ENCODE assay signal across 15 cellular contexts in the genomic region with DNA sequence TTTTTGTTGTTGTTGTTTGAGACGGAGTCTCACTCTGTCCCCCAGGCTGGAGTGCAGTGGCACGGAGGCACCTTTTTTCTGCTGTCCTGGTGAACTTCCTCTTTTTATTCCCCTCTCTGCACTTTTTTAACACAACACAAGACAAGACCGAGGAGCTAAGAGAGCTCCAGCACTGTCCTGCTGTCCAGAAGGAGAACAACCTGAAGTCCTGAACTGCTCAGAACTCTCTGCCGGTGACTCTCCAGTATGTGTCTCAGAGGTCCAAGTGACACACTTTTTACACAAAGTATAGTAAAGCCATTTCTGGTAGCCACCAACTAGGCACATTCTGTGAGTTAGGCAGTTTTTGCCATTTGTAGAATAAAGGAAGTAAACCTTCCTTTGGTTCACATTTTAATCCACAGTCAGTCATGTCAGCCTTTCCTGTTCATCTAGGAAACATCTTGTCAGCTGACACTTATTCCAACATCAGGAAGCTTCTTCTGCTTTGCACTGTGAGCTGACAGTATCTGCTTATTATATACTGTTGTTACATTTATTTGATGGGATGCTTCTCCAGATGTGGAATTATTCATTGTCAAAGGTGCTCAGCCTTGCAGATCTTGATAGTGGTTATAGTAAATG.
A peak's percentile ranks its signal among the peaks of the same experiment; 100 is the strongest.
DNase-seq lines count a peak whose midpoint lies in the region; ATAC-seq and TF ChIP-seq lines count a peak whose summit lies in the region.
"Had no signal": no experiment of that assay in that cellular context is flagged by ENCODE, and none has a peak within 500 bp of the region (broad histone marks: within the 10 kb centered on the region; RNA-seq: fewer than 3 reads in every experiment).

No MANE protein-coding gene starts in this region.

- H3K36me3 Mint-ChIP-seq in dendritic cell treated with granulocyte-macrophage colony-stimulating factor and Interleukin-4, amounts not matched to agents 40 ng/mL and 50 ng/mL, for 4 days (ENCODE audit: low read depth): no peaks in the 10 kb centered on the region
- no peaks in the 10 kb centered on the region for H3K36me3 Mint-ChIP-seq in stimulated activated memory B cell treated with anti-CD40 and anti-IgM and Interleukin-4, amounts not matched to agents 10 μg/mL and 1 μg/mL and 100 μg/mL, for 72 hours

- intact Hi-C loops in dendritic cell treated with granulocyte-macrophage colony-stimulating factor and Interleukin-4, amounts not matched to agents 40 ng/mL and 50 ng/mL, for 4 days (cut with micrococcal nuclease): no loop called here

- no peaks in the 10 kb centered on the region for H3K27me3 Mint-ChIP-seq in dendritic cell treated with granulocyte-macrophage colony-stimulating factor and Interleukin-4, amounts not matched to agents 40 ng/mL and 50 ng/mL, for 4 days
- no peaks in the 10 kb centered on the region for H3K27me3 Mint-ChIP-seq in stimulated activated memory B cell treated with anti-CD40 and anti-IgM and Interleukin-4, amounts not matched to agents 10 μg/mL and 1 μg/mL and 100 μg/mL, for 72 hours

- peak overlapping the region; percentile 67 for H3K27ac Mint-ChIP-seq in dendritic cell treated with granulocyte-macrophage colony-stimulating factor and Interleukin-4, amounts not matched to agents 40 ng/mL and 50 ng/mL, for 4 days
- H3K27ac Mint-ChIP-seq in stimulated activated memory B cell treated with anti-CD40 and anti-IgM and Interleukin-4, amounts not matched to agents 10 μg/mL and 1 μg/mL and 100 μg/mL, for 72 hours: peak overlapping the region; percentile 88
- H3K27ac Mint-ChIP-seq: CD4-positive, alpha-beta T cell had no signal

- DNase-seq in NOMO-1 (lab: John Stamatoyannopoulos, UW; ENCODE audit: unreplicated experiment in 2 of 2): peak; percentile 35 to 70
- no peak for DNase-seq in GM13976 (ENCODE audit: low spot score)
- DNase-seq in NCI-H2029 treated with DMSO at 0.1 percent for 48 hours (lab: John Stamatoyannopoulos, UW): no peak
- no peak for DNase-seq in amygdala (lab: John Stamatoyannopoulos, UW)
- DNase-seq: amniotic stem cell; CD4-positive, alpha-beta T cell; DND-41; midbrain; NCI-H526; pancreas; stomach; T-helper 9 cell had no signal

- peak; percentile 51 for ATAC-seq in HG03159 (IDR thresholded peaks at IDR 0.05; ENCODE audit: unreplicated experiment)
- ATAC-seq in stimulated activated memory B cell treated with anti-CD40 and anti-IgM and Interleukin-4, amounts not matched to agents 10 μg/mL and 1 μg/mL and 100 μg/mL, for 72 hours: peak; percentile 52

- in situ Hi-C loops in GM13976 (cut with MboI; ENCODE audit: low sequenced_read_pairs, unreplicated experiment): no loop called here

- H3K4me1 Mint-ChIP-seq in dendritic cell treated with granulocyte-macrophage colony-stimulating factor and Interleukin-4, amounts not matched to agents 40 ng/mL and 50 ng/mL, for 4 days (ENCODE audit: low read depth): peaks cover 14% of the 10 kb centered on the region
- H3K4me1 Mint-ChIP-seq in stimulated activated memory B cell treated with anti-CD40 and anti-IgM and Interleukin-4, amounts not matched to agents 10 μg/mL and 1 μg/mL and 100 μg/mL, for 72 hours: peaks cover 51% of the 10 kb centered on the region

- no peak for TF ChIP-seq CTCF in GM13976 (IDR thresholded peaks at IDR 0.05; ENCODE audit: borderline replicate concordance, control extremely low read depth, extremely low read depth, insufficient read depth, missing control alignments)

- H3K9me3 Mint-ChIP-seq in dendritic cell treated with granulocyte-macrophage colony-stimulating factor and Interleukin-4, amounts not matched to agents 40 ng/mL and 50 ng/mL, for 4 days: no peaks in the 10 kb centered on the region
- peaks cover 2% of the 10 kb centered on the region for H3K9me3 Mint-ChIP-seq in stimulated activated memory B cell treated with anti-CD40 and anti-IgM and Interleukin-4, amounts not matched to agents 10 μg/mL and 1 μg/mL and 100 μg/mL, for 72 hours
- H3K9me3 Mint-ChIP-seq: CD4-positive, alpha-beta T cell had no signal

- H3K4me3 Mint-ChIP-seq in dendritic cell treated with granulocyte-macrophage colony-stimulating factor and Interleukin-4, amounts not matched to agents 40 ng/mL and 50 ng/mL, for 4 days: peak overlapping the region; percentile 13
- no peak overlapping the region for H3K4me3 Mint-ChIP-seq in stimulated activated memory B cell treated with anti-CD40 and anti-IgM and Interleukin-4, amounts not matched to agents 10 μg/mL and 1 μg/mL and 100 μg/mL, for 72 hours
- H3K4me3 Mint-ChIP-seq: CD4-positive, alpha-beta T cell had no signal

Comparison
In these comparisons a context has a peak if more than half of its experiments do, and no peak if none do; other contexts are left out.
1. DNase-seq: peak in NOMO-1 (2 of 2); none in GM13976 (single experiment), NCI-H2029 treated with DMSO at 0.1 percent for 48 hours (single experiment) and amygdala (0 of 56).